Comparison of ENCODE assay signal across 17 cellular contexts in genomic region chr9:134950404-134950760, GRCh38. TPM values are rescaled to one million over a fixed set of nuclear protein-coding genes. Genes with fewer than 3 reads are reported as not detected.
"Had no signal": no experiment of that assay in that cellular context is flagged by ENCODE, and none has a peak within 500 bp of the region (broad histone marks: within the 10 kb centered on the region; RNA-seq: fewer than 3 reads in every experiment).

No MANE protein-coding gene starts in this region.

- H3K27me3 ChIP-seq: upper lobe of left lung, vagina had no signal

- H3K4me3 ChIP-seq: esophagus muscularis mucosa, gastrocnemius medialis, left ventricle myocardium inferior, lower lobe of right lung, tibial artery, upper lobe of left lung, vagina had no signal

- DNase-seq: effector memory CD8-positive, alpha-beta T cell; islet precursor cell; left ventricle myocardium inferior; lower lobe of right lung; small intestine; stimulated activated CD4-positive, alpha-beta T cell treated with anti-CD3 and anti-CD28 coated beads, Interleukin-2, amount 100 ng/mL, for 48 hours; stimulated activated naive CD4-positive, alpha-beta T cell treated with Interleukin-2 at 50 U/mL for 16 hours had no signal

- H3K4me1 ChIP-seq: gastrocnemius medialis, left ventricle myocardium inferior, lower lobe of right lung, tibial artery, upper lobe of left lung, vagina had no signal

- H3K27ac ChIP-seq: epithelial cell of prostate, esophagus muscularis mucosa, gastrocnemius medialis, left ventricle myocardium inferior, lower lobe of right lung, tibial artery, upper lobe of left lung, vagina had no signal

- ATAC-seq: effector memory CD8-positive, alpha-beta T cell; gastrocnemius medialis; lower lobe of right lung had no signal

- H3K9me3 ChIP-seq: esophagus muscularis mucosa, gastrocnemius medialis, lower lobe of right lung, tibial artery, upper lobe of left lung, vagina had no signal

- H3K36me3 ChIP-seq: esophagus muscularis mucosa, gastrocnemius medialis, left ventricle myocardium inferior, lower lobe of right lung, tibial artery, upper lobe of left lung, vagina had no signal

RNA-seq across cellular contexts. Expression of gene FCN1, which starts 32.7 kb away (rescaled TPM):
- total RNA-seq: fibroblast of villous mesenchyme, mesothelial cell of epicardium, myocyte, pulmonary artery endothelial cell had no signal
